17 cellular contexts compared by ENCODE assay signal in genomic region chr5:36936309-36936708, GRCh38. TPM values are rescaled to one million over a fixed set of nuclear protein-coding genes. Genes with fewer than 3 reads are reported as not detected.
DNase-seq lines count a peak whose midpoint lies in the region; ATAC-seq, FAIRE-seq and TF ChIP-seq lines count a peak whose summit lies in the region.
"Had no signal": no experiment of that assay in that cellular context is flagged by ENCODE, and none has a peak within 500 bp of the region (broad histone marks: within the 10 kb centered on the region; RNA-seq: fewer than 3 reads in every experiment).

No MANE protein-coding gene starts in this region.

- peaks cover 8% of the 10 kb centered on the region for H3K36me3 Mint-ChIP-seq in activated T-cell treated with anti-CD3 and anti-CD28 coated beads, Interleukin-2, amount 50 U/mL, for 4 hours (ENCODE audit: insufficient read depth)

- peak; percentile 13 for FAIRE-seq in GM12891 (lab: Jason Lieb, UNC)
- FAIRE-seq in HTR-8/SVneo (lab: Jason Lieb, UNC), result peak; percentile 48
- FAIRE-seq in urothelium cell line (lab: Jason Lieb, UNC), result peak; percentile 81

- no peak overlapping the region for H3K4me3 Mint-ChIP-seq in activated T-cell treated with anti-CD3 and anti-CD28 coated beads, Interleukin-2, amount 50 U/mL, for 4 hours
- H3K4me3 Mint-ChIP-seq: GM23338, H9 had no signal

- no peak for TF ChIP-seq POLR2A in GM12891 (IDR thresholded peaks at IDR 0.05; ENCODE audit: low read depth, low read length)

- H3K9me3 Mint-ChIP-seq in activated T-cell treated with anti-CD3 and anti-CD28 coated beads, Interleukin-2, amount 50 U/mL, for 4 hours, result no peaks in the 10 kb centered on the region
- H3K9me3 Mint-ChIP-seq: CD4-positive, alpha-beta T cell; GM23338; H9; IgD-negative memory B cell had no signal

- peak; percentile 32 for ATAC-seq in left lobe of liver
- no peak for ATAC-seq in activated T-cell treated with anti-CD3 and anti-CD28 coated beads, Interleukin-2, amount 50 U/mL, for 4 hours
- ATAC-seq: A549, GM23338 had no signal

- DNase-seq in GM12891 (ENCODE audit: insufficient read length, low spot score), result no peak
- DNase-seq in HTR-8/SVneo (ENCODE audit: insufficient read length, low spot score), result no peak
- DNase-seq in left lobe of liver (ENCODE audit: low spot score), result no peak
- DNase-seq in urothelium cell line (ENCODE audit: low spot score), result no peak
- no peak for DNase-seq in NCI-H1436 (lab: John Stamatoyannopoulos, UW)
- DNase-seq in activated T-cell treated with anti-CD3 and anti-CD28 coated beads, Interleukin-2, amount 50 U/mL, for 4 hours, result no peak
- no peak for DNase-seq in DMS 273 treated with DMSO at 0.1 percent for 48 hours (lab: John Stamatoyannopoulos, UW)
- DNase-seq: AML-193; CD4-positive, alpha-beta T cell; DMS79 treated with DMSO at 0.1 percent for 48 hours; GF-D8; H9; Karpas-422; KBM-7 had no signal

- H3K27me3 Mint-ChIP-seq in activated T-cell treated with anti-CD3 and anti-CD28 coated beads, Interleukin-2, amount 50 U/mL, for 4 hours (ENCODE audit: low read depth), result no peaks in the 10 kb centered on the region
- H3K27me3 Mint-ChIP-seq: CD4-positive, alpha-beta T cell; IgD-negative memory B cell had no signal

- peaks cover 79% of the 10 kb centered on the region for H3K4me1 Mint-ChIP-seq in activated T-cell treated with anti-CD3 and anti-CD28 coated beads, Interleukin-2, amount 50 U/mL, for 4 hours (ENCODE audit: low read depth)

TF ChIP-seq in GM12891, 5 proteins besides CTCF, POLR2A, EP300 and RAD21:
- no peak for TF ChIP-seq PAX5 (IDR thresholded peaks at IDR 0.05; ENCODE audit: insufficient read depth, low read length, severe bottlenecking)
- TF ChIP-seq POLR2AphosphoS5 (IDR thresholded peaks at IDR 0.05; ENCODE audit: low read depth, low read length), result no peak
- TF ChIP-seq SPI1 (IDR thresholded peaks at IDR 0.05; ENCODE audit: low read depth, low read length), result no peak
- no peak for TF ChIP-seq POU2F2 (IDR thresholded peaks at IDR 0.05; ENCODE audit: low read depth, low read length)
- TF ChIP-seq TAF1 (IDR thresholded peaks at IDR 0.05; ENCODE audit: low read depth, low read length), result no peak

RNA-seq across cellular contexts. Expression of gene NIPBL, which starts 59.7 kb away (rescaled TPM):
- polyA plus RNA-seq in GM12891 (2012; ENCODE audit: low read depth, missing spikeins), result 12.6 TPM
- 18.1 TPM for total RNA-seq in left lobe of liver
- 10 to 100 TPM; 42.0 to 56.0 (median 43.4) TPM for total RNA-seq in activated T-cell treated with anti-CD3 and anti-CD28 coated beads, Interleukin-2, amount 50 U/mL, for 4 hours
